In the genomic region with DNA sequence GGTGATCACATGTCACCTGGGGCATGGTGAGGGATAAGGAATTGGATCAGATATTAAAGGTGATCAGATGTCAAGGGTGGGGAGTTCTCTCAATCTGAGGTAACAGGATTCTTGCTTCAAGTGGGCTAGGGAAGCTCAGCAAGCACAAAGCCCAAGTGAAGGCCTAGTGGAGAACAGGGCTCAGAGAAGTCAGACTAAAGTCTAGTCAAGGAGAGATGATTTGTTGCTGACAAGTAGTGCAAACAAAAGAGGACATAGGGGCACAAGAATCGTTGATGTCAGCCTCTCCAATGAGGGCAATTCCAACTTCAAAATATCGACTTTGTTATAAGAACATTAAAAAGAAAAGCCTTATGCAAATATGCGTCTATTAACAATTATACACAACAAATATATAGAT, we compare ENCODE assay signal across 1 cellular context.
TF ChIP-seq lines count a peak whose summit lies in the region.

No MANE protein-coding gene starts in this region.

TF ChIP-seq in H1, 55 proteins besides CTCF, POLR2A, EP300 and RAD21 (continued from another document):
- TF ChIP-seq, protein P1, sequence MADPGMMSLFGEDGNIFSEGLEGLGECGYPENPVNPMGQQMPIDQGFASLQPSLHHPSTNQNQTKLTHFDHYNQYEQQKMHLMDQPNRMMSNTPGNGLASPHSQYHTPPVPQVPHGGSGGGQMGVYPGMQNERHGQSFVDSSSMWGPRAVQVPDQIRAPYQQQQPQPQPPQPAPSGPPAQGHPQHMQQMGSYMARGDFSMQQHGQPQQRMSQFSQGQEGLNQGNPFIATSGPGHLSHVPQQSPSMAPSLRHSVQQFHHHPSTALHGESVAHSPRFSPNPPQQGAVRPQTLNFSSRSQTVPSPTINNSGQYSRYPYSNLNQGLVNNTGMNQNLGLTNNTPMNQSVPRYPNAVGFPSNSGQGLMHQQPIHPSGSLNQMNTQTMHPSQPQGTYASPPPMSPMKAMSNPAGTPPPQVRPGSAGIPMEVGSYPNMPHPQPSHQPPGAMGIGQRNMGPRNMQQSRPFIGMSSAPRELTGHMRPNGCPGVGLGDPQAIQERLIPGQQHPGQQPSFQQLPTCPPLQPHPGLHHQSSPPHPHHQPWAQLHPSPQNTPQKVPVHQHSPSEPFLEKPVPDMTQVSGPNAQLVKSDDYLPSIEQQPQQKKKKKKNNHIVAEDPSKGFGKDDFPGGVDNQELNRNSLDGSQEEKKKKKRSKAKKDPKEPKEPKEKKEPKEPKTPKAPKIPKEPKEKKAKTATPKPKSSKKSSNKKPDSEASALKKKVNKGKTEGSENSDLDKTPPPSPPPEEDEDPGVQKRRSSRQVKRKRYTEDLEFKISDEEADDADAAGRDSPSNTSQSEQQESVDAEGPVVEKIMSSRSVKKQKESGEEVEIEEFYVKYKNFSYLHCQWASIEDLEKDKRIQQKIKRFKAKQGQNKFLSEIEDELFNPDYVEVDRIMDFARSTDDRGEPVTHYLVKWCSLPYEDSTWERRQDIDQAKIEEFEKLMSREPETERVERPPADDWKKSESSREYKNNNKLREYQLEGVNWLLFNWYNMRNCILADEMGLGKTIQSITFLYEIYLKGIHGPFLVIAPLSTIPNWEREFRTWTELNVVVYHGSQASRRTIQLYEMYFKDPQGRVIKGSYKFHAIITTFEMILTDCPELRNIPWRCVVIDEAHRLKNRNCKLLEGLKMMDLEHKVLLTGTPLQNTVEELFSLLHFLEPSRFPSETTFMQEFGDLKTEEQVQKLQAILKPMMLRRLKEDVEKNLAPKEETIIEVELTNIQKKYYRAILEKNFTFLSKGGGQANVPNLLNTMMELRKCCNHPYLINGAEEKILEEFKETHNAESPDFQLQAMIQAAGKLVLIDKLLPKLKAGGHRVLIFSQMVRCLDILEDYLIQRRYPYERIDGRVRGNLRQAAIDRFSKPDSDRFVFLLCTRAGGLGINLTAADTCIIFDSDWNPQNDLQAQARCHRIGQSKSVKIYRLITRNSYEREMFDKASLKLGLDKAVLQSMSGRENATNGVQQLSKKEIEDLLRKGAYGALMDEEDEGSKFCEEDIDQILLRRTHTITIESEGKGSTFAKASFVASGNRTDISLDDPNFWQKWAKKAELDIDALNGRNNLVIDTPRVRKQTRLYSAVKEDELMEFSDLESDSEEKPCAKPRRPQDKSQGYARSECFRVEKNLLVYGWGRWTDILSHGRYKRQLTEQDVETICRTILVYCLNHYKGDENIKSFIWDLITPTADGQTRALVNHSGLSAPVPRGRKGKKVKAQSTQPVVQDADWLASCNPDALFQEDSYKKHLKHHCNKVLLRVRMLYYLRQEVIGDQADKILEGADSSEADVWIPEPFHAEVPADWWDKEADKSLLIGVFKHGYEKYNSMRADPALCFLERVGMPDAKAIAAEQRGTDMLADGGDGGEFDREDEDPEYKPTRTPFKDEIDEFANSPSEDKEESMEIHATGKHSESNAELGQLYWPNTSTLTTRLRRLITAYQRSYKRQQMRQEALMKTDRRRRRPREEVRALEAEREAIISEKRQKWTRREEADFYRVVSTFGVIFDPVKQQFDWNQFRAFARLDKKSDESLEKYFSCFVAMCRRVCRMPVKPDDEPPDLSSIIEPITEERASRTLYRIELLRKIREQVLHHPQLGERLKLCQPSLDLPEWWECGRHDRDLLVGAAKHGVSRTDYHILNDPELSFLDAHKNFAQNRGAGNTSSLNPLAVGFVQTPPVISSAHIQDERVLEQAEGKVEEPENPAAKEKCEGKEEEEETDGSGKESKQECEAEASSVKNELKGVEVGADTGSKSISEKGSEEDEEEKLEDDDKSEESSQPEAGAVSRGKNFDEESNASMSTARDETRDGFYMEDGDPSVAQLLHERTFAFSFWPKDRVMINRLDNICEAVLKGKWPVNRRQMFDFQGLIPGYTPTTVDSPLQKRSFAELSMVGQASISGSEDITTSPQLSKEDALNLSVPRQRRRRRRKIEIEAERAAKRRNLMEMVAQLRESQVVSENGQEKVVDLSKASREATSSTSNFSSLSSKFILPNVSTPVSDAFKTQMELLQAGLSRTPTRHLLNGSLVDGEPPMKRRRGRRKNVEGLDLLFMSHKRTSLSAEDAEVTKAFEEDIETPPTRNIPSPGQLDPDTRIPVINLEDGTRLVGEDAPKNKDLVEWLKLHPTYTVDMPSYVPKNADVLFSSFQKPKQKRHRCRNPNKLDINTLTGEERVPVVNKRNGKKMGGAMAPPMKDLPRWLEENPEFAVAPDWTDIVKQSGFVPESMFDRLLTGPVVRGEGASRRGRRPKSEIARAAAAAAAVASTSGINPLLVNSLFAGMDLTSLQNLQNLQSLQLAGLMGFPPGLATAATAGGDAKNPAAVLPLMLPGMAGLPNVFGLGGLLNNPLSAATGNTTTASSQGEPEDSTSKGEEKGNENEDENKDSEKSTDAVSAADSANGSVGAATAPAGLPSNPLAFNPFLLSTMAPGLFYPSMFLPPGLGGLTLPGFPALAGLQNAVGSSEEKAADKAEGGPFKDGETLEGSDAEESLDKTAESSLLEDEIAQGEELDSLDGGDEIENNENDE (IDR thresholded peaks at IDR 0.05; ENCODE audit: insufficient replicate concordance, low read length): no peak
- TF ChIP-seq BCL11A (IDR thresholded peaks at IDR 0.05; ENCODE audit: low read depth in 2 of 2, low read length in 2 of 2): no peak
- TF ChIP-seq CEBPB (IDR thresholded peaks at IDR 0.05; ENCODE audit: low read depth, low read length): no peak
- no peak for TF ChIP-seq SP4 (IDR thresholded peaks at IDR 0.05; ENCODE audit: low read length)
- TF ChIP-seq NANOG (IDR thresholded peaks at IDR 0.05; ENCODE audit: insufficient read depth, low read depth, low read length, poor library complexity, severe bottlenecking): no peak
- no peak for TF ChIP-seq POLR2AphosphoS5 (IDR thresholded peaks at IDR 0.05; ENCODE audit: low read depth, low read length)
- TF ChIP-seq BRCA1 (IDR thresholded peaks at IDR 0.05; ENCODE audit: low read depth, low read length): no peak
- TF ChIP-seq GTF2F1 (IDR thresholded peaks at IDR 0.05; ENCODE audit: borderline replicate concordance, low read depth, low read length): no peak
- TF ChIP-seq PHF8 (conservative IDR thresholded peaks at IDR 0.05; ENCODE audit: low read depth, low read length): no peak
- TF ChIP-seq SIN3A (conservative IDR thresholded peaks at IDR 0.05 in 1 of 2, IDR thresholded peaks at IDR 0.05 in 1 of 2; ENCODE audit: low read depth in 1 of 2, low read length in 2 of 2): no peak
- TF ChIP-seq EZH2 (IDR thresholded peaks at IDR 0.05; ENCODE audit: low read depth, low read length, severe bottlenecking): no peak
